Comparison of ENCODE assay signal across 12 cellular contexts in genomic region chr10:103847909-103848468, GRCh38. TPM values are rescaled to one million over a fixed set of nuclear protein-coding genes. Genes with fewer than 3 reads are reported as not detected.
DNase-seq lines count a peak whose midpoint lies in the region; ATAC-seq and TF ChIP-seq lines count a peak whose summit lies in the region.
"Had no signal": no experiment of that assay in that cellular context is flagged by ENCODE, and none has a peak within 500 bp of the region (broad histone marks: within the 10 kb centered on the region; RNA-seq: fewer than 3 reads in every experiment).

No MANE protein-coding gene starts in this region.

- H3K27ac ChIP-seq in colonic mucosa, result no peak overlapping the region

- DNase-seq in activated T-cell treated with anti-CD3 and anti-CD28 coated beads for 48 hours (ENCODE audit: low read depth), result peak; percentile 14
- no peak for DNase-seq in activated T-cell treated with anti-CD3 and anti-CD28 coated beads, Interleukin-2, amount 50 U/mL, for 1 hour
- DNase-seq in Kasumi-1 (lab: John Stamatoyannopoulos, UW), result peak; percentile 35 to 52
- DNase-seq in colonic mucosa, result peak; percentile 20
- peak; percentile 16 for DNase-seq in stimulated activated CD4-positive, alpha-beta T cell treated with anti-CD3 and anti-CD28 coated beads, Interleukin-4, amount 100 ng/mL, for 1 hour
- DNase-seq in GM13976 (ENCODE audit: low spot score), result no peak
- DNase-seq in T1000 (lab: John Stamatoyannopoulos, UW), result no peak
- DNase-seq: activated naive CD4-positive, alpha-beta T cell treated with anti-CD3 and anti-CD28 coated beads, Interleukin-2, amount 50 U/mL, for 16 hours; CD8-positive, alpha-beta memory T cell; NCI-H345; small intestine had no signal

- peak overlapping the region in 1 of 2 donors; percentile 15 for H3K9ac ChIP-seq in colonic mucosa (ENCODE audit: low read depth in 2 of 2, low read length in 2 of 2)

- ATAC-seq in HG03139 (IDR thresholded peaks at IDR 0.05; ENCODE audit: unreplicated experiment), result no peak

- H3K4me3 ChIP-seq in colonic mucosa, result no peak overlapping the region

- H3K27me3 ChIP-seq in colonic mucosa, result no peaks in the 10 kb centered on the region

- H3K4me1 ChIP-seq in colonic mucosa, result peaks cover 68% of the 10 kb centered on the region

- intact Hi-C loops in colonic mucosa (cut with DNase I), result no loop called here

- in situ Hi-C loops in GM13976 (cut with MboI; ENCODE audit: low sequenced_read_pairs, unreplicated experiment), result no loop called here

- TF ChIP-seq CTCF in colonic mucosa (IDR thresholded peaks at IDR 0.05) (no peak), GM13976 (IDR thresholded peaks at IDR 0.05; ENCODE audit: borderline replicate concordance, control extremely low read depth, extremely low read depth, insufficient read depth, missing control alignments) (no peak)

- H3K36me3 ChIP-seq in colonic mucosa, result no peaks in the 10 kb centered on the region

- no peaks in the 10 kb centered on the region for H3K9me3 ChIP-seq in colonic mucosa

RNA-seq across cellular contexts. Expression of gene SH3PXD2A, which starts 7.4 kb away (rescaled TPM):
- total RNA-seq in colonic mucosa, result 10 to 100 TPM; 37.5 to 40.8 TPM

Comparison
In these comparisons a context has a peak if more than half of its experiments do, and no peak if none do; other contexts are left out.
1. DNase-seq: peak in activated T-cell treated with anti-CD3 and anti-CD28 coated beads for 48 hours (single experiment), Kasumi-1 (2 of 2), colonic mucosa (single experiment) and stimulated activated CD4-positive, alpha-beta T cell treated with anti-CD3 and anti-CD28 coated beads, Interleukin-4, amount 100 ng/mL, for 1 hour (single experiment); none in activated T-cell treated with anti-CD3 and anti-CD28 coated beads, Interleukin-2, amount 50 U/mL, for 1 hour (single experiment), GM13976 (single experiment) and T1000 (single experiment).